21 cellular contexts compared by ENCODE assay signal in genomic region chr6:153140299-153140698, GRCh38. TPM values are rescaled to one million over a fixed set of nuclear protein-coding genes. Genes with fewer than 3 reads are reported as not detected.
A peak's percentile ranks its signal among the peaks of the same experiment; 100 is the strongest.
DNase-seq lines count a peak whose midpoint lies in the region; ATAC-seq and TF ChIP-seq lines count a peak whose summit lies in the region.
"Had no signal": no experiment of that assay in that cellular context is flagged by ENCODE, and none has a peak within 500 bp of the region (broad histone marks: within the 10 kb centered on the region; RNA-seq: fewer than 3 reads in every experiment).

No MANE protein-coding gene starts in this region.

- H3K79me1 ChIP-seq in trophoblast cell (ENCODE audit: low read length): no peaks in the 10 kb centered on the region

- no peak overlapping the region for H3K4me2 ChIP-seq in trophoblast cell (ENCODE audit: low read length)
- H3K4me2 ChIP-seq: KMS-11 had no signal

- no peak overlapping the region for H2BK120ac ChIP-seq in trophoblast cell (ENCODE audit: insufficient read depth, low read length, poor library complexity)

- TF ChIP-seq CTCF in gastroesophageal sphincter (IDR thresholded peaks at IDR 0.05): no peak
- no peak for TF ChIP-seq CTCF in upper lobe of right lung (IDR thresholded peaks at IDR 0.05)

- H3K9me3 ChIP-seq in gastroesophageal sphincter (no peaks in the 10 kb centered on the region), upper lobe of right lung (no peaks in the 10 kb centered on the region), trophoblast cell (ENCODE audit: insufficient read depth, low read depth, low read length) (no peaks in the 10 kb centered on the region)
- H3K9me3 ChIP-seq: breast epithelium, spleen had no signal

- no peak overlapping the region for H3K4me3 ChIP-seq in gastroesophageal sphincter
- no peak overlapping the region for H3K4me3 ChIP-seq in upper lobe of right lung
- no peak overlapping the region for H3K4me3 ChIP-seq in trophoblast cell (ENCODE audit: low read depth, low read length)
- H3K4me3 ChIP-seq: breast epithelium, heart left ventricle, spleen had no signal

- H3K23ac ChIP-seq in trophoblast cell (ENCODE audit: low read length): no peak overlapping the region

- H2AFZ ChIP-seq in trophoblast cell (ENCODE audit: insufficient read depth, low read length, poor library complexity): no peak overlapping the region

- no peaks in the 10 kb centered on the region for H3K79me2 ChIP-seq in trophoblast cell (ENCODE audit: control insufficient read depth, insufficient read depth, low read length, poor library complexity)

- WGBS in gastroesophageal sphincter (ENCODE audit: low coverage in 1 of 2), 2 donors: 24 to 25% methylated on average over 2 of the region's 2 CpGs
- no CpG with 5 or more reads among the region's 2 CpGs for WGBS in trophoblast cell (ENCODE audit: extremely low coverage, insufficient coverage, insufficient read length)

- no peaks in the 10 kb centered on the region for H3K27me3 ChIP-seq in gastroesophageal sphincter
- H3K27me3 ChIP-seq in upper lobe of right lung: no peaks in the 10 kb centered on the region
- H3K27me3 ChIP-seq in trophoblast cell (ENCODE audit: insufficient read depth, low read length): no peaks in the 10 kb centered on the region
- H3K27me3 ChIP-seq: breast epithelium, spleen had no signal

- no peak overlapping the region for H3K4ac ChIP-seq in trophoblast cell (ENCODE audit: low read depth, low read length)

- H2BK12ac ChIP-seq in trophoblast cell (ENCODE audit: low read length): no peak overlapping the region

- no peak for ATAC-seq in gastroesophageal sphincter
- no peak for ATAC-seq in upper lobe of right lung
- ATAC-seq: heart left ventricle, PC-3 had no signal

- no peak for TF ChIP-seq POLR2A in gastroesophageal sphincter (IDR thresholded peaks at IDR 0.05)

- intact Hi-C loops in posterior vena cava (cut with DNase I) (no loop called here), upper lobe of right lung (cut with DNase I) (no loop called here)

- H3K14ac ChIP-seq in trophoblast cell (ENCODE audit: low read length): no peak overlapping the region

- TF ChIP-seq EP300 in gastroesophageal sphincter (IDR thresholded peaks at IDR 0.05): no peak

- no peak overlapping the region for H2BK5ac ChIP-seq in trophoblast cell (ENCODE audit: low read depth, low read length, poor library complexity)

- H4K91ac ChIP-seq in trophoblast cell (ENCODE audit: low read depth, low read length): no peak overlapping the region

- H3K36me3 ChIP-seq in gastroesophageal sphincter (no peaks in the 10 kb centered on the region), upper lobe of right lung (no peaks in the 10 kb centered on the region), trophoblast cell (ENCODE audit: control insufficient read depth in 1 of 2, insufficient read depth in 2 of 2, low read length in 2 of 2) (no peaks in the 10 kb centered on the region)
- H3K36me3 ChIP-seq: breast epithelium, heart left ventricle, spleen, WERI-Rb-1 had no signal

- H3K9ac ChIP-seq in trophoblast cell (ENCODE audit: low read length): no peak overlapping the region
- H3K9ac ChIP-seq: KMS-11 had no signal

- H3K18ac ChIP-seq in trophoblast cell (ENCODE audit: low read length): no peak overlapping the region

- DNase-seq in NCI-H1694 treated with DMSO at 0.1 percent for 48 hours (lab: John Stamatoyannopoulos, UW): peak; percentile 12
- no peak for DNase-seq in NCI-H1694 (lab: John Stamatoyannopoulos, UW)
- DNase-seq in NCI-H2081 (lab: John Stamatoyannopoulos, UW): peak; percentile 69 to 93
- DNase-seq in NCI-H69 (lab: John Stamatoyannopoulos, UW): peak; percentile 91
- peak; percentile 51 for DNase-seq in posterior vena cava (ENCODE audit: low spot score)
- DNase-seq in upper lobe of right lung: no peak
- DNase-seq in trophoblast cell: no peak
- DNase-seq: activated CD4-positive, alpha-beta T cell treated with anti-CD3 and anti-CD28 coated beads, Interleukin-2, amount 50 U/mL, for 4 hours; activated gamma-delta T cell treated with Interleukin-2 at 50 U/mL for 16 hours; activated T-cell treated with anti-CD3 and anti-CD28 coated beads for 4 hours; heart left ventricle; mesendoderm; naive B cell; NCI-H526 treated with DMSO at 0.1 percent for 48 hours; PC-3; spleen; WERI-Rb-1 had no signal

- no peaks in the 10 kb centered on the region for H3K4me1 ChIP-seq in gastroesophageal sphincter
- no peaks in the 10 kb centered on the region for H3K4me1 ChIP-seq in upper lobe of right lung
- H3K4me1 ChIP-seq in trophoblast cell (ENCODE audit: control insufficient read depth in 1 of 2, insufficient read depth in 2 of 2, low read length in 2 of 2): no peaks in the 10 kb centered on the region
- H3K4me1 ChIP-seq: breast epithelium, heart left ventricle, spleen had no signal

- no peak overlapping the region for H4K8ac ChIP-seq in trophoblast cell (ENCODE audit: low read depth, low read length)

- H2AK5ac ChIP-seq in trophoblast cell (ENCODE audit: low read length): no peak overlapping the region

- no peak overlapping the region for H3K27ac ChIP-seq in gastroesophageal sphincter
- H3K27ac ChIP-seq in upper lobe of right lung: no peak overlapping the region
- H3K27ac ChIP-seq in trophoblast cell (ENCODE audit: low read depth, low read length): no peak overlapping the region
- H3K27ac ChIP-seq: breast epithelium, heart left ventricle, KMS-11, spleen, WERI-Rb-1 had no signal

- H4K12ac ChIP-seq in trophoblast cell (ENCODE audit: low read depth, low read length): no peak overlapping the region

RNA-seq across cellular contexts. Expression of gene RGS17, which starts 9.2 kb away (rescaled TPM):
- total RNA-seq in posterior vena cava: under 1 TPM; 0.28 to 0.62 TPM
- total RNA-seq in gastroesophageal sphincter: under 1 TPM in 2 of 4 donors, not detected in 2; 0.19 to 0.27 TPM
- 0.26 TPM for total RNA-seq in upper lobe of right lung
- 0.12 and 0.15 TPM in 2 replicates for polyA plus RNA-seq in trophoblast cell (2013)
- total RNA-seq: T-helper 2 cell treated with Interferon-gamma antibody and Interleukin-4, amounts not matched to agents 100 ng/mL and 5 ng/mL, for 36 hours had no signal

Comparison
In these comparisons a context has a peak if more than half of its experiments do, and no peak if none do; other contexts are left out.
1. DNase-seq: peak in NCI-H1694 treated with DMSO at 0.1 percent for 48 hours (single experiment), NCI-H2081 (2 of 2), NCI-H69 (single experiment) and posterior vena cava (single experiment); none in NCI-H1694 (single experiment), upper lobe of right lung (single experiment) and trophoblast cell (0 of 2).